In the genomic region with DNA sequence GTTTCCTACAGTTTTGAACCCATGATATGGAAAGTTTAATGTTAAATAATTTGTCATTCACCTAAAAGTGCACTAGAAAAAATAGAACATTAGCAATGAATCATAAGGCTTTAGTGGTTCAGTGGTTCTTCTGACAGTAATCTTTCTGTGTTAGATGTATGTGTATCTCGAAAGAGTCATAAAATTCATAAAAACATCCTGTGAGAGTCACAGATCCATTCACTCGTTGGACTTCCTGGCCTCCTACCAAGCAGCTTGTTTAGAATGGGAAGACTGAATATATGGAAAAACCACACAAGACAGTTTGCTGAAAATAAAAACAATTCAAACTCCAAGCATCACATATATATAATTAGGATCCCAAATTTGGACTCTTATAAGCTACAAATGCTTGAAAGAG, we compare ENCODE assay signal across 27 cellular contexts. TPM values are rescaled to one million over a fixed set of nuclear protein-coding genes. Genes with fewer than 3 reads are reported as not detected.
A peak's percentile ranks its signal among the peaks of the same experiment; 100 is the strongest.
DNase-seq lines count a peak whose midpoint lies in the region; ATAC-seq and TF ChIP-seq lines count a peak whose summit lies in the region.
"Had no signal": no experiment of that assay in that cellular context is flagged by ENCODE, and none has a peak within 500 bp of the region (broad histone marks: within the 10 kb centered on the region; RNA-seq: fewer than 3 reads in every experiment).

No MANE protein-coding gene starts in this region.

- no peaks in the 10 kb centered on the region for H3K9me3 Mint-ChIP-seq in activated naive CD8-positive, alpha-beta T cell treated with anti-CD3 and anti-CD28 coated beads, Interleukin-2, amount 50 U/mL, for 24 hours
- H3K9me3 Mint-ChIP-seq: naive thymus-derived CD4-positive, alpha-beta T cell had no signal

- H3K4me3 Mint-ChIP-seq in activated naive CD8-positive, alpha-beta T cell treated with anti-CD3 and anti-CD28 coated beads, Interleukin-2, amount 50 U/mL, for 24 hours, result no peak overlapping the region
- H3K4me3 Mint-ChIP-seq: naive thymus-derived CD4-positive, alpha-beta T cell had no signal

- intact Hi-C loops in dorsolateral prefrontal cortex (cut with DNase I), result no loop called here

- H3K4me3 ChIP-seq in brain microvascular endothelial cell (ENCODE audit: low read depth, low read length), result no peak overlapping the region
- no peak overlapping the region for H3K4me3 ChIP-seq in dorsolateral prefrontal cortex
- H3K4me3 ChIP-seq: adrenal gland; BLaER1 treated with 17β-estradiol and CSF1 and Interleukin-3, amounts not matched to agents 10 nM and 100 nM; HAP-1; ovary; stomach; tibial nerve had no signal

- H3K36me3 ChIP-seq in brain microvascular endothelial cell (replicated peaks), result peaks cover 9% of the 10 kb centered on the region
- H3K36me3 ChIP-seq: adrenal gland, ovary had no signal

- ATAC-seq in activated naive CD8-positive, alpha-beta T cell treated with anti-CD3 and anti-CD28 coated beads, Interleukin-2, amount 50 U/mL, for 24 hours, result no peak
- ATAC-seq: naive thymus-derived CD4-positive, alpha-beta T cell; right cardiac atrium had no signal

- H3K27me3 ChIP-seq in brain microvascular endothelial cell (replicated peaks), result no peaks in the 10 kb centered on the region
- no peaks in the 10 kb centered on the region for H3K27me3 ChIP-seq in dorsolateral prefrontal cortex
- H3K27me3 ChIP-seq: adrenal gland, ovary, stomach, tibial nerve had no signal

- DNase-seq in COLO829 (ENCODE audit: low spot score) (peak; percentile 10), LHCN-M2 (ENCODE audit: low read depth) (peak; percentile 38), brain microvascular endothelial cell (peak; percentile 35), hepatic stellate cell (ENCODE audit: low spot score) (peak; percentile 22), dorsolateral prefrontal cortex (no peak), DMS 273 treated with DMSO at 0.1 percent for 48 hours (lab: John Stamatoyannopoulos, UW) (no peak), hypothalamus (lab: John Stamatoyannopoulos, UW) (no peak)
- no peak for DNase-seq in activated naive CD8-positive, alpha-beta T cell treated with anti-CD3 and anti-CD28 coated beads, Interleukin-2, amount 50 U/mL, for 24 hours
- DNase-seq: activated CD4-positive, alpha-beta T cell treated with anti-CD3 and anti-CD28 coated beads, Interleukin-2, amount 50 U/mL, for 1 hour; activated CD8-positive, alpha-beta memory T cell treated with anti-CD3 and anti-CD28 coated beads, Interleukin-2, amount 50 U/mL, for 48 hours; activated gamma-delta T cell; adrenal gland; erythroblast; GDM1; KG1; naive thymus-derived CD4-positive, alpha-beta T cell; NCI-H1694 treated with DMSO at 0.1 percent for 48 hours; NCI-H526; ovary; right cardiac atrium; SK-N-SH; stomach; T-helper 2 cell had no signal

- H3K27ac Mint-ChIP-seq in activated naive CD8-positive, alpha-beta T cell treated with anti-CD3 and anti-CD28 coated beads, Interleukin-2, amount 50 U/mL, for 24 hours, result no peak overlapping the region
- H3K27ac Mint-ChIP-seq: naive thymus-derived CD4-positive, alpha-beta T cell had no signal

- no peak for TF ChIP-seq CTCF in brain microvascular endothelial cell (IDR thresholded peaks at IDR 0.05; ENCODE audit: low read depth, low read length, missing control alignments)
- no peak for TF ChIP-seq CTCF in dorsolateral prefrontal cortex (IDR thresholded peaks at IDR 0.05 in 54 of 56, conservative IDR thresholded peaks at IDR 0.05 in 2 of 56; ENCODE audit: low read depth in 1 of 56, partially characterized antibody in 56 of 56)

- in situ Hi-C loops in brain microvascular endothelial cell (cut with HindIII; ENCODE audit: low pct_ligation_motif_present, low sequenced_read_pairs), result no loop called here

- peaks cover 21% of the 10 kb centered on the region for H3K4me1 Mint-ChIP-seq in activated naive CD8-positive, alpha-beta T cell treated with anti-CD3 and anti-CD28 coated beads, Interleukin-2, amount 50 U/mL, for 24 hours

- no peak overlapping the region for H3K27ac ChIP-seq in brain microvascular endothelial cell
- H3K27ac ChIP-seq in dorsolateral prefrontal cortex, result no peak overlapping the region
- H3K27ac ChIP-seq: adrenal gland; BLaER1 treated with 17β-estradiol and CSF1 and Interleukin-3, amounts not matched to agents 10 nM and 100 nM; ovary; RWPE1; stomach; tibial nerve had no signal

- peaks cover 6% of the 10 kb centered on the region for H3K27me3 Mint-ChIP-seq in activated naive CD8-positive, alpha-beta T cell treated with anti-CD3 and anti-CD28 coated beads, Interleukin-2, amount 50 U/mL, for 24 hours

- H3K36me3 Mint-ChIP-seq in activated naive CD8-positive, alpha-beta T cell treated with anti-CD3 and anti-CD28 coated beads, Interleukin-2, amount 50 U/mL, for 24 hours (ENCODE audit: low read depth), result peaks cover 21% of the 10 kb centered on the region

RNA-seq across cellular contexts. Expression of a gene that starts 34.8 kb away (rescaled TPM):
- 13.3 and 15.6 TPM in 2 replicates for total RNA-seq in LHCN-M2 (2014; rRNA removed)
- 5.0 TPM for polyA plus RNA-seq in LHCN-M2 (2012)
- total RNA-seq in dorsolateral prefrontal cortex, result 10 to 100 TPM; 15.4 to 33.2 (median 20.9) TPM

Comparison
In these comparisons a context has a peak if more than half of its experiments do, and no peak if none do; other contexts are left out.
1. DNase-seq: peak in COLO829 (single experiment), LHCN-M2 (single experiment), brain microvascular endothelial cell (single experiment) and hepatic stellate cell (single experiment); none in dorsolateral prefrontal cortex (0 of 10), activated naive CD8-positive, alpha-beta T cell treated with anti-CD3 and anti-CD28 coated beads, Interleukin-2, amount 50 U/mL, for 24 hours (single experiment), DMS 273 treated with DMSO at 0.1 percent for 48 hours (single experiment) and hypothalamus (0 of 51).